1 cellular context compared by ENCODE assay signal in genomic region chr1:111813440-111814304, GRCh38.
TF ChIP-seq lines count a peak whose summit lies in the region.

No MANE protein-coding gene starts in this region.

TF ChIP-seq in HEK293, 187 proteins besides CTCF, POLR2A, EP300 and RAD21 (continued from another document):
- TF ChIP-seq TSHZ1 (tag by site-specific recombination; IDR thresholded peaks at IDR 0.05; ENCODE audit: borderline replicate concordance): no peak
- TF ChIP-seq ZNF10 (tag by site-specific recombination; IDR thresholded peaks at IDR 0.05): no peak
- no peak for TF ChIP-seq TRIM28 (IDR thresholded peaks at IDR 0.05; ENCODE audit: borderline replicate concordance, low read length)
TF ChIP-seq in HEK293: peak in this region for 0.
